ENCODE assay signal across 18 cellular contexts in the genomic region with DNA sequence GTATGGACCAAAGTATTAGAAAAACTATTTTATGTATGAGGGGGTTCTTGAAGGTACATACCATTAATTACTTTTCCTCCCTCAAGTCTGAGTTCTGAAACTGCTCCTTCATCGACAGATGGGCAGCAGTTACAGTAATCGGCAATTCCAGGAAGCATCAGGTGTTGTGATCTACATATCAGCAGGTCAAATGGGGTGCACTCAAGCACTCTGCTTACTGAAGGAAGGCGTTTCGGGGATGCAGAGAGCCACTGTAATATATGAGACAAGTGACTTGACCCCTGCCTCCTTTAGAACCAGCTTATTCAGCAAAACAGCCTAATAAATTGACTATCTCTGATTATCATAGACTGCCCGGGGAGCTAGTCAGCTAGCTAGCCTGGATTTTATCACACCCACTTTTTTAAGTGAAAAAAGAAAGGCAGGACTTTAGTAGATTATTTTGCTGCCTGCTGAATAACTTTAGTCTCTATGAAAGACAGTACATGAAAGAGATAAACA. TPM values are rescaled to one million over a fixed set of nuclear protein-coding genes. Genes with fewer than 3 reads are reported as not detected.
DNase-seq lines count a peak whose midpoint lies in the region; ATAC-seq and TF ChIP-seq lines count a peak whose summit lies in the region.
"Had no signal": no experiment of that assay in that cellular context is flagged by ENCODE, and none has a peak within 500 bp of the region (broad histone marks: within the 10 kb centered on the region; RNA-seq: fewer than 3 reads in every experiment).

No MANE protein-coding gene starts in this region.

- no peaks in the 10 kb centered on the region for H3K9me3 ChIP-seq in subcutaneous abdominal adipose tissue (ENCODE audit: control insufficient read depth in 5 of 5, low read length in 5 of 5)
- H3K9me3 ChIP-seq: adrenal gland, uterus had no signal

- intact Hi-C loops in head of caudate nucleus (cut with DNase I): loop anchor here (10.0 kb wide), 1 partner anchor 166 kb away; no protein-coding TSS in a partner anchor

- H3K27ac Mint-ChIP-seq in activated naive CD8-positive, alpha-beta T cell: no peak overlapping the region
- H3K27ac Mint-ChIP-seq in activated naive CD8-positive, alpha-beta T cell treated with anti-CD3 and anti-CD28 coated beads for 36 hours: no peak overlapping the region
- peak overlapping the region in 2 of 3 donors; percentile 23 to 44 for H3K27ac Mint-ChIP-seq in IgD-negative memory B cell
- H3K27ac Mint-ChIP-seq in central memory CD8-positive, alpha-beta T cell (ENCODE audit: low read depth): peak overlapping the region; percentile 81

- peaks cover 61% of the 10 kb centered on the region for H3K4me1 Mint-ChIP-seq in activated naive CD8-positive, alpha-beta T cell (ENCODE audit: low read depth)
- H3K4me1 Mint-ChIP-seq in activated naive CD8-positive, alpha-beta T cell treated with anti-CD3 and anti-CD28 coated beads for 36 hours: peaks cover 38% of the 10 kb centered on the region
- H3K4me1 Mint-ChIP-seq in IgD-negative memory B cell: peaks cover 23 to 47% (median 26%) of the 10 kb centered on the region in 3 donors
- peaks cover 39% of the 10 kb centered on the region for H3K4me1 Mint-ChIP-seq in central memory CD8-positive, alpha-beta T cell

- no peak for DNase-seq in activated naive CD8-positive, alpha-beta T cell treated with anti-CD3 and anti-CD28 coated beads for 36 hours
- no peak for DNase-seq in central memory CD8-positive, alpha-beta T cell (ENCODE audit: low spot score in 2 of 2)
- no peak for DNase-seq in activated CD8-positive, alpha-beta memory T cell treated with anti-CD3 and anti-CD28 coated beads, Interleukin-2, amount 50 U/mL, for 4 hours
- DNase-seq in head of caudate nucleus: no peak
- no peak for DNase-seq in brain microvascular endothelial cell
- DNase-seq: adrenal gland; caudate nucleus; GF-D8; NCI-H1092 treated with DMSO at 0.1 percent for 48 hours; NCI-H524; SIG-M5; stimulated activated CD4-positive, alpha-beta T cell treated with anti-CD3 and anti-CD28 coated beads, Interleukin-1b, Interleukin-23, amount 100 ng/mL, for 48 hours; uterus had no signal

- no peaks in the 10 kb centered on the region for H3K27me3 ChIP-seq in subcutaneous abdominal adipose tissue (ENCODE audit: control insufficient read depth in 5 of 5, insufficient read depth in 4 of 5, low read length in 5 of 5)
- no peaks in the 10 kb centered on the region for H3K27me3 ChIP-seq in brain microvascular endothelial cell (replicated peaks)
- H3K27me3 ChIP-seq: adrenal gland, uterus had no signal

- H3K27ac ChIP-seq in subcutaneous abdominal adipose tissue (ENCODE audit: low read depth, low read length): peak overlapping the region; percentile 5
- H3K27ac ChIP-seq in brain microvascular endothelial cell: no peak overlapping the region
- H3K27ac ChIP-seq: adrenal gland, uterus had no signal

- H3K4me1 ChIP-seq in subcutaneous abdominal adipose tissue (ENCODE audit: control insufficient read depth in 5 of 5, insufficient read depth in 5 of 5, low read length in 5 of 5): peaks cover 0 to 51% (median 42%) of the 10 kb centered on the region in 5 donors

- H3K4me3 Mint-ChIP-seq in activated naive CD8-positive, alpha-beta T cell: peak overlapping the region; percentile 18
- H3K4me3 Mint-ChIP-seq in activated naive CD8-positive, alpha-beta T cell treated with anti-CD3 and anti-CD28 coated beads for 36 hours: no peak overlapping the region
- H3K4me3 Mint-ChIP-seq in IgD-negative memory B cell: peak overlapping the region in 1 of 4 donors; percentile 86
- H3K4me3 Mint-ChIP-seq in central memory CD8-positive, alpha-beta T cell: no peak overlapping the region

- H3K4me3 ChIP-seq in subcutaneous abdominal adipose tissue (ENCODE audit: low read depth in 1 of 5, low read length in 5 of 5) (no peak overlapping the region), brain microvascular endothelial cell (ENCODE audit: low read depth, low read length) (no peak overlapping the region)
- H3K4me3 ChIP-seq: adrenal gland, uterus had no signal

- H3K9me3 Mint-ChIP-seq in activated naive CD8-positive, alpha-beta T cell (ENCODE audit: low read depth): no peaks in the 10 kb centered on the region
- H3K9me3 Mint-ChIP-seq in activated naive CD8-positive, alpha-beta T cell treated with anti-CD3 and anti-CD28 coated beads for 36 hours: no peaks in the 10 kb centered on the region
- H3K9me3 Mint-ChIP-seq in IgD-negative memory B cell: peaks cover 0 to 3% (median 0%) of the 10 kb centered on the region in 3 donors
- H3K9me3 Mint-ChIP-seq in central memory CD8-positive, alpha-beta T cell: no peaks in the 10 kb centered on the region

- no peak for TF ChIP-seq CTCF in brain microvascular endothelial cell (IDR thresholded peaks at IDR 0.05; ENCODE audit: low read depth, low read length, missing control alignments)

- peaks cover 21% of the 10 kb centered on the region for H3K36me3 Mint-ChIP-seq in activated naive CD8-positive, alpha-beta T cell
- peaks cover 43% of the 10 kb centered on the region for H3K36me3 Mint-ChIP-seq in activated naive CD8-positive, alpha-beta T cell treated with anti-CD3 and anti-CD28 coated beads for 36 hours
- H3K36me3 Mint-ChIP-seq in IgD-negative memory B cell: peaks cover 3% of the 10 kb centered on the region
- peaks cover 69% of the 10 kb centered on the region for H3K36me3 Mint-ChIP-seq in central memory CD8-positive, alpha-beta T cell (ENCODE audit: insufficient read depth)

- no peak for ATAC-seq in central memory CD8-positive, alpha-beta T cell (replicated peaks; ENCODE audit: extremely low read depth, poor library complexity, severe bottlenecking)
- ATAC-seq: esophagus mucosa, sciatic nerve had no signal

- in situ Hi-C loops in brain microvascular endothelial cell (cut with HindIII; ENCODE audit: low pct_ligation_motif_present, low sequenced_read_pairs): no loop called here

- H3K9ac ChIP-seq in subcutaneous abdominal adipose tissue (ENCODE audit: low read length in 5 of 5): peak overlapping the region in 4 of 5 donors; percentile 17 to 66 (median 44)

- H3K36me3 ChIP-seq in subcutaneous abdominal adipose tissue (ENCODE audit: control insufficient read depth in 5 of 5, insufficient read depth in 5 of 5, low read length in 5 of 5) (peaks cover 32 to 54% (median 43%) of the 10 kb centered on the region in 5 donors), brain microvascular endothelial cell (replicated peaks) (peaks cover 64% of the 10 kb centered on the region)
- H3K36me3 ChIP-seq: uterus had no signal

- no peaks in the 10 kb centered on the region for H3K27me3 Mint-ChIP-seq in activated naive CD8-positive, alpha-beta T cell
- H3K27me3 Mint-ChIP-seq in activated naive CD8-positive, alpha-beta T cell treated with anti-CD3 and anti-CD28 coated beads for 36 hours: no peaks in the 10 kb centered on the region
- no peaks in the 10 kb centered on the region for H3K27me3 Mint-ChIP-seq in IgD-negative memory B cell
- H3K27me3 Mint-ChIP-seq in central memory CD8-positive, alpha-beta T cell: no peaks in the 10 kb centered on the region

RNA-seq across cellular contexts. Expression of a gene that starts 4.2 kb away (rescaled TPM):
- 10 to 100 TPM; 55.1 to 56.9 TPM for total RNA-seq in activated naive CD8-positive, alpha-beta T cell treated with anti-CD3 and anti-CD28 coated beads for 36 hours
- polyA plus RNA-seq in IgD-negative memory B cell: 20.4 TPM

Comparison
In these comparisons a context has a peak if more than half of its experiments do, and no peak if none do; other contexts are left out.
1. H3K27ac Mint-ChIP-seq: peak in IgD-negative memory B cell (2 of 3) and central memory CD8-positive, alpha-beta T cell (single experiment); none in activated naive CD8-positive, alpha-beta T cell (single experiment) and activated naive CD8-positive, alpha-beta T cell treated with anti-CD3 and anti-CD28 coated beads for 36 hours (single experiment).